In genomic region chr6:37187321-37188022, GRCh38 we compare ENCODE assay signal across 1 cellular context.
TF ChIP-seq lines count a peak whose summit lies in the region.

No MANE protein-coding gene starts in this region.

TF ChIP-seq in K562, 482 proteins besides CTCF, POLR2A, EP300 and RAD21 (continued from another document and continues in another):
- peak in 1 of 2 experiments; percentile 80; a peak in 2 of 4 replicates for TF ChIP-seq ZNF639 (CRISPR knock-in tag; conservative IDR thresholded peaks at IDR 0.05 in 1 of 2, IDR thresholded peaks at IDR 0.05 in 1 of 2)
- TF ChIP-seq SMARCA5 (IDR thresholded peaks at IDR 0.05), result no peak
- TF ChIP-seq ZNF133 (CRISPR knock-in tag; IDR thresholded peaks at IDR 0.05), result 0 out of 2 replicates have a peak, but pooled peaks have one; percentile 5
- no peak for TF ChIP-seq ZNF75A (CRISPR knock-in tag; IDR thresholded peaks at IDR 0.05)
- peak; percentile 47; the same call in 1 of the 2 replicates for TF ChIP-seq ZKSCAN8 (CRISPR knock-in tag; IDR thresholded peaks at IDR 0.05)
- 0 out of 2 replicates have a peak, but pooled peaks have one; percentile 29 for TF ChIP-seq CREB3 (tag; conservative IDR thresholded peaks at IDR 0.05; ENCODE audit: low read depth)
- no peak for TF ChIP-seq IFI16 (CRISPR knock-in tag; IDR thresholded peaks at IDR 0.05)
- TF ChIP-seq ZNF583 (CRISPR knock-in tag; IDR thresholded peaks at IDR 0.05), result peak; percentile 89
- peak; percentile 67; the same call in 1 of the 2 replicates for TF ChIP-seq THAP12 (CRISPR knock-in tag; IDR thresholded peaks at IDR 0.05)
- TF ChIP-seq KLF6 (CRISPR knock-in tag; IDR thresholded peaks at IDR 0.05; ENCODE audit: borderline replicate concordance), result peak; percentile 71; the same call in 1 of the 2 replicates
- TF ChIP-seq ZNF311 (CRISPR knock-in tag; IDR thresholded peaks at IDR 0.05), result peak; percentile 82
- TF ChIP-seq TAF15 (IDR thresholded peaks at IDR 0.05; ENCODE audit: low read depth, low read length), result no peak
- no peak for TF ChIP-seq ZNF609 (CRISPR knock-in tag; IDR thresholded peaks at IDR 0.05; ENCODE audit: borderline replicate concordance)
- TF ChIP-seq PBX2 (CRISPR knock-in tag; IDR thresholded peaks at IDR 0.05; ENCODE audit: low read depth), result no peak
- TF ChIP-seq PBX2 (tag; conservative IDR thresholded peaks at IDR 0.05; ENCODE audit: low read depth), result 0 out of 2 replicates have a peak, but pooled peaks have one; percentile 4
- peak; percentile 40 for TF ChIP-seq BRD9 (IDR thresholded peaks at IDR 0.05; ENCODE audit: low read depth, partially characterized antibody)
- TF ChIP-seq EHMT2 (IDR thresholded peaks at IDR 0.05), result no peak
- peak; percentile 17 for TF ChIP-seq NEUROD1 (IDR thresholded peaks at IDR 0.05; ENCODE audit: borderline replicate concordance, low read depth, low read length, partially characterized antibody)
- peak in 1 of 2 experiments; percentile 20; a peak in 3 of 4 replicates for TF ChIP-seq MAZ (CRISPR knock-in tag; conservative IDR thresholded peaks at IDR 0.05 in 1 of 2, IDR thresholded peaks at IDR 0.05 in 1 of 2)
- TF ChIP-seq ZBTB7A (IDR thresholded peaks at IDR 0.05; ENCODE audit: borderline replicate concordance, control insufficient read depth, low read depth, low read length), result peak; percentile 44; the same call in 1 of the 2 replicates
- TF ChIP-seq UBTF (IDR thresholded peaks at IDR 0.05; ENCODE audit: borderline replicate concordance in 1 of 2, low read depth in 2 of 2, low read length in 2 of 2), result peak in 1 of 2 experiments; percentile 87; a peak in 1 of 4 replicates
- no peak for TF ChIP-seq BCLAF1 (IDR thresholded peaks at IDR 0.05; ENCODE audit: borderline replicate concordance in 1 of 2, control insufficient read depth in 1 of 2, low read depth in 2 of 2, low read length in 1 of 2)
- TF ChIP-seq TRIM28 (IDR thresholded peaks at IDR 0.05), result no peak
- TF ChIP-seq ZNF766 (CRISPR knock-in tag; conservative IDR thresholded peaks at IDR 0.05), result peak; percentile 77
- no peak; the same call in 1 of the 2 replicates for TF ChIP-seq CBX1 (IDR thresholded peaks at IDR 0.05; ENCODE audit: low read depth)
- TF ChIP-seq DIDO1 (tag; IDR thresholded peaks at IDR 0.05; ENCODE audit: low read depth), result no peak
- TF ChIP-seq ZNF584 (CRISPR knock-in tag; IDR thresholded peaks at IDR 0.05; ENCODE audit: low read depth), result peak; percentile 85; the same call in 1 of the 2 replicates
- no peak for TF ChIP-seq MYC (IDR thresholded peaks at IDR 0.05; ENCODE audit: low read depth, low read length)
- peak; percentile 28; the same call in 1 of the 2 replicates for TF ChIP-seq MYC (CRISPR knock-in tag; IDR thresholded peaks at IDR 0.05; ENCODE audit: borderline replicate concordance, low read depth)
- peak; percentile 42 for TF ChIP-seq ZNF384 (IDR thresholded peaks at IDR 0.05; ENCODE audit: low read depth, low read length)
- peak; percentile 4; the same call in 1 of the 2 replicates for TF ChIP-seq TSHZ1 (CRISPR knock-in tag; IDR thresholded peaks at IDR 0.05)
- no peak for TF ChIP-seq TRIM24 (IDR thresholded peaks at IDR 0.05)
- no peak for TF ChIP-seq ZZZ3 (IDR thresholded peaks at IDR 0.05)
- TF ChIP-seq SMARCE1 (IDR thresholded peaks at IDR 0.05), result 0 out of 2 replicates have a peak, but pooled peaks have one; percentile 15
- no peak for TF ChIP-seq NFE2L1 (tag; IDR thresholded peaks at IDR 0.05; ENCODE audit: borderline replicate concordance, low read depth)
- no peak for TF ChIP-seq KLF10 (CRISPR knock-in tag; IDR thresholded peaks at IDR 0.05)
- no peak for TF ChIP-seq ZNF444 (CRISPR knock-in tag; IDR thresholded peaks at IDR 0.05)
- TF ChIP-seq ZNF175 (CRISPR knock-in tag; IDR thresholded peaks at IDR 0.05; ENCODE audit: low read depth), result peak; percentile 88
